12 cellular contexts compared by ENCODE assay signal in the genomic region with DNA sequence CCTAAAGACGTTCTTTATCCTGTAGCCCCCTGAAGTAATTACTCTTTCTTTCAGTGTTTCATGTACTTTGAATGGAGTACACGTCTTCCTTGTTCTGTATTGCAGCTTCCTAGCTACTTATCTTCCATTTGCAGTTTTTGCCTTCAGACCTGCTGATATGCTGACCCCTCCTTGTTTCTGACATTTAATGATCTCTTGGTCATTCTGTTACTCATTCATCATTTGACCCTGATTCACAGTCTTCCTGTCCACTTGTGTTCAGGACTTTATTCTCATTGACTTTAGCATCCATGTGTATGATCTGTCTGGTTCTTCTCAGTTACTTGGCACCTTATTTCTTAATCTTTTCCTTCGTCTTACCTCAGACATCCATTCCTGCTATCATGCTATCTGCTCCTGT.
"Had no signal": no experiment of that assay in that cellular context is flagged by ENCODE, and none has a peak within 500 bp of the region (broad histone marks: within the 10 kb centered on the region; RNA-seq: fewer than 3 reads in every experiment).

No MANE protein-coding gene starts in this region.

- H3K4me3 ChIP-seq: dorsolateral prefrontal cortex, psoas muscle, right lobe of liver had no signal

- DNase-seq: activated CD4-positive, CD25-positive, alpha-beta regulatory T cell treated with anti-CD3 and anti-CD28 coated beads, Interleukin-2, amount 50 U/mL, for 72 hours; activated naive CD4-positive, alpha-beta T cell treated with Interleukin-2 at 50 U/mL for 16 hours; activated naive CD8-positive, alpha-beta T cell treated with anti-CD3 and anti-CD28 coated beads, Interleukin-2, amount 50 U/mL, for 24 hours; dorsolateral prefrontal cortex; kidney glomerular epithelial cell; psoas muscle; right lobe of liver; stimulated activated naive CD8-positive, alpha-beta T cell treated with anti-CD3 and anti-CD28 coated beads, Interleukin-15, amount 100 ng/mL, for 72 hours; SW 1271 had no signal

- H3K4me1 Mint-ChIP-seq: activated naive CD8-positive, alpha-beta T cell treated with anti-CD3 and anti-CD28 coated beads, Interleukin-2, amount 50 U/mL, for 24 hours; nephron; stimulated activated naive CD8-positive, alpha-beta T cell treated with anti-CD3 and anti-CD28 coated beads, Interleukin-15, amount 100 ng/mL, for 72 hours had no signal

- H3K27ac Mint-ChIP-seq: activated naive CD8-positive, alpha-beta T cell treated with anti-CD3 and anti-CD28 coated beads, Interleukin-2, amount 50 U/mL, for 24 hours; activated T-helper 1 cell treated with anti-CD3 and anti-CD28 coated beads, Interleukin-12 subunit alpha, Interleukin-12 subunit beta, Interleukin-2, Interleukin-4 antibody, amounts not matched to agents 30 ng/mL and 10 ng/mL and 1 ng/mL, durations not matched to agents 14 hours and 24 hours and 36 hours; nephron; T-helper 2 cell treated with Interferon-gamma antibody and Interleukin-4, amounts not matched to agents 5 μg/mL and 100 μg/mL, for 36 hours had no signal

- ATAC-seq: activated naive CD8-positive, alpha-beta T cell treated with anti-CD3 and anti-CD28 coated beads, Interleukin-2, amount 50 U/mL, for 24 hours; psoas muscle; right lobe of liver; stimulated activated naive CD8-positive, alpha-beta T cell treated with anti-CD3 and anti-CD28 coated beads, Interleukin-15, amount 100 ng/mL, for 72 hours had no signal

- H3K4me3 Mint-ChIP-seq: activated naive CD8-positive, alpha-beta T cell treated with anti-CD3 and anti-CD28 coated beads, Interleukin-2, amount 50 U/mL, for 24 hours; activated T-helper 1 cell treated with anti-CD3 and anti-CD28 coated beads, Interleukin-12 subunit alpha, Interleukin-12 subunit beta, Interleukin-2, Interleukin-4 antibody, amounts not matched to agents 30 ng/mL and 10 ng/mL and 1 ng/mL, durations not matched to agents 14 hours and 24 hours and 36 hours; nephron; stimulated activated naive CD8-positive, alpha-beta T cell treated with anti-CD3 and anti-CD28 coated beads, Interleukin-15, amount 100 ng/mL, for 72 hours; T-helper 2 cell treated with Interferon-gamma antibody and Interleukin-4, amounts not matched to agents 5 μg/mL and 100 μg/mL, for 36 hours had no signal

- H3K27me3 Mint-ChIP-seq: activated naive CD8-positive, alpha-beta T cell treated with anti-CD3 and anti-CD28 coated beads, Interleukin-2, amount 50 U/mL, for 24 hours; stimulated activated naive CD8-positive, alpha-beta T cell treated with anti-CD3 and anti-CD28 coated beads, Interleukin-15, amount 100 ng/mL, for 72 hours had no signal

- H3K9me3 Mint-ChIP-seq: activated naive CD8-positive, alpha-beta T cell treated with anti-CD3 and anti-CD28 coated beads, Interleukin-2, amount 50 U/mL, for 24 hours; activated T-helper 1 cell treated with anti-CD3 and anti-CD28 coated beads, Interleukin-12 subunit alpha, Interleukin-12 subunit beta, Interleukin-2, Interleukin-4 antibody, amounts not matched to agents 30 ng/mL and 10 ng/mL and 1 ng/mL, durations not matched to agents 14 hours and 24 hours and 36 hours; nephron; stimulated activated naive CD8-positive, alpha-beta T cell treated with anti-CD3 and anti-CD28 coated beads, Interleukin-15, amount 100 ng/mL, for 72 hours; T-helper 2 cell treated with Interferon-gamma antibody and Interleukin-4, amounts not matched to agents 5 μg/mL and 100 μg/mL, for 36 hours had no signal
